ENCODE assay signal across 8 cellular contexts in genomic region chr7:75638607-75639070, GRCh38.
DNase-seq lines count a peak whose midpoint lies in the region; ATAC-seq lines count a peak whose summit lies in the region.

No MANE protein-coding gene starts in this region.

- ATAC-seq in stimulated activated effector memory CD8-positive, alpha-beta T cell treated with anti-CD3 and anti-CD28 coated beads, Interleukin-12 subunit alpha, Interleukin-12 subunit beta, amount 100 ng/mL, for 72 hours: no peak
- ATAC-seq in GM19397 (IDR thresholded peaks at IDR 0.05; ENCODE audit: unreplicated experiment) (no peak), GM21447 (IDR thresholded peaks at IDR 0.05; ENCODE audit: unreplicated experiment) (no peak)

- H3K36me3 Mint-ChIP-seq in stimulated activated effector memory CD8-positive, alpha-beta T cell treated with anti-CD3 and anti-CD28 coated beads, Interleukin-12 subunit alpha, Interleukin-12 subunit beta, amount 100 ng/mL, for 72 hours: no peaks in the 10 kb centered on the region

- no peaks in the 10 kb centered on the region for H3K9me3 Mint-ChIP-seq in stimulated activated effector memory CD8-positive, alpha-beta T cell treated with anti-CD3 and anti-CD28 coated beads, Interleukin-12 subunit alpha, Interleukin-12 subunit beta, amount 100 ng/mL, for 72 hours

- no peak overlapping the region for H3K27ac Mint-ChIP-seq in stimulated activated effector memory CD8-positive, alpha-beta T cell treated with anti-CD3 and anti-CD28 coated beads, Interleukin-12 subunit alpha, Interleukin-12 subunit beta, amount 100 ng/mL, for 72 hours

- peak; percentile 90 for DNase-seq in GM03348 (ENCODE audit: low spot score)
- DNase-seq in NCI-H2171 treated with DMSO at 0.1 percent for 48 hours (lab: John Stamatoyannopoulos, UW): peak; percentile 47
- peak; percentile 30 for DNase-seq in cerebellar cortex (ENCODE audit: low spot score)
- DNase-seq in stimulated activated effector memory CD8-positive, alpha-beta T cell treated with anti-CD3 and anti-CD28 coated beads, Interleukin-12 subunit alpha, Interleukin-12 subunit beta, amount 100 ng/mL, for 72 hours (ENCODE audit: low spot score in 2 of 2): no peak
- DNase-seq in GF-D8 (lab: John Stamatoyannopoulos, UW): no peak

- peak overlapping the region; percentile 90 for H3K27ac ChIP-seq in layer of hippocampus (ENCODE audit: low read depth, low read length)

- H3K4me3 Mint-ChIP-seq in stimulated activated effector memory CD8-positive, alpha-beta T cell treated with anti-CD3 and anti-CD28 coated beads, Interleukin-12 subunit alpha, Interleukin-12 subunit beta, amount 100 ng/mL, for 72 hours: peak overlapping the region; percentile 75

- peaks cover 20% of the 10 kb centered on the region for H3K4me1 Mint-ChIP-seq in stimulated activated effector memory CD8-positive, alpha-beta T cell treated with anti-CD3 and anti-CD28 coated beads, Interleukin-12 subunit alpha, Interleukin-12 subunit beta, amount 100 ng/mL, for 72 hours

- H3K27me3 ChIP-seq in layer of hippocampus (ENCODE audit: control insufficient read depth, insufficient read depth, low read length): no peaks in the 10 kb centered on the region

Comparison
In these comparisons a context has a peak if more than half of its experiments do, and no peak if none do; other contexts are left out.
1. DNase-seq: peak in GM03348 (single experiment), NCI-H2171 treated with DMSO at 0.1 percent for 48 hours (single experiment) and cerebellar cortex (single experiment); none in stimulated activated effector memory CD8-positive, alpha-beta T cell treated with anti-CD3 and anti-CD28 coated beads, Interleukin-12 subunit alpha, Interleukin-12 subunit beta, amount 100 ng/mL, for 72 hours (0 of 2) and GF-D8 (single experiment).